ENCODE assay signal across 33 cellular contexts in genomic region chr6:108715832-108716231, GRCh38.
A peak's percentile ranks its signal among the peaks of the same experiment; 100 is the strongest.
DNase-seq lines count a peak whose midpoint lies in the region; ATAC-seq, FAIRE-seq and TF ChIP-seq lines count a peak whose summit lies in the region.
"Had no signal": no experiment of that assay in that cellular context is flagged by ENCODE, and none has a peak within 500 bp of the region (broad histone marks: within the 10 kb centered on the region; RNA-seq: fewer than 3 reads in every experiment).

No MANE protein-coding gene starts in this region.

- H3K4me1 ChIP-seq in GM23248 (ENCODE audit: insufficient read depth) (peaks cover 9% of the 10 kb centered on the region), H1 (replicated peaks in 1 of 4; ENCODE audit: control insufficient read depth in 3 of 4, insufficient read depth in 4 of 4, low read length in 3 of 4) (peaks cover 0 to 4% (median under 1%) of the 10 kb centered on the region in 4 experiments; a peak in 3 of 7 replicates), right cardiac atrium (ENCODE audit: control insufficient read depth, insufficient read depth, low read length) (no peaks in the 10 kb centered on the region)
- peaks cover 6 to 8% of the 10 kb centered on the region in 2 donors for H3K4me1 ChIP-seq in naive thymus-derived CD4-positive, alpha-beta T cell (ENCODE audit: control insufficient read depth in 2 of 2, insufficient read depth in 2 of 2, low read length in 2 of 2)
- H3K4me1 ChIP-seq: A549 had no signal

- H3K9ac ChIP-seq in GM23248 = no peak overlapping the region
- no peak overlapping the region for H3K9ac ChIP-seq in H1 (replicated peaks in 1 of 4; ENCODE audit: extremely low read depth in 1 of 4, low read depth in 3 of 4, low read length in 3 of 4)

- 73 to 86% methylated on average over 5 of the region's 5 CpGs for WGBS in GM23248 (ENCODE audit: low coverage in 1 of 2, low lambda C conversion rate in 2 of 2, missing lambda C conversion rate in 2 of 2), 2 experiments
- WGBS in H1 (ENCODE audit: extremely low coverage in 1 of 2, insufficient coverage in 1 of 2, insufficient read length in 1 of 2, insufficient replicate concordance in 2 of 2, low coverage in 1 of 2, low lambda C conversion rate in 2 of 2, missing lambda C conversion rate in 1 of 2), 2 experiments = 90% methylated on average over 5 of the region's 5 CpGs; no CpG with 5 or more reads in 1 of the 2 experiments
- 81% methylated on average over 5 of the region's 5 CpGs for WGBS in right cardiac atrium

- no peaks in the 10 kb centered on the region for H4K20me1 ChIP-seq in GM23248 (ENCODE audit: insufficient read depth)
- no peaks in the 10 kb centered on the region for H4K20me1 ChIP-seq in H1 (replicated peaks in 1 of 2; ENCODE audit: control insufficient read depth in 1 of 2, insufficient read depth in 2 of 2, low read length in 2 of 2)

- H3K36me3 ChIP-seq in GM23248 (ENCODE audit: low read depth) = no peaks in the 10 kb centered on the region
- H3K36me3 ChIP-seq in H1 (ENCODE audit: control insufficient read depth in 2 of 4, insufficient read depth in 4 of 4, low read length in 3 of 4) = no peaks in the 10 kb centered on the region
- no peaks in the 10 kb centered on the region for H3K36me3 ChIP-seq in naive thymus-derived CD4-positive, alpha-beta T cell (ENCODE audit: control insufficient read depth in 2 of 3, insufficient read depth in 3 of 3, low read length in 3 of 3)
- H3K36me3 ChIP-seq: esophagus squamous epithelium, gastroesophageal sphincter, MG63, pancreas, suprapubic skin had no signal

- no peak overlapping the region for H3K14ac ChIP-seq in H1 (ENCODE audit: insufficient read length)

- no peak overlapping the region for H3K23ac ChIP-seq in H1 (ENCODE audit: insufficient read length)

- TF ChIP-seq EP300 in H1 (IDR thresholded peaks at IDR 0.05; ENCODE audit: borderline replicate concordance in 1 of 2, low read depth in 2 of 2, low read length in 2 of 2) = no peak

- H4K91ac ChIP-seq in H1 (replicated peaks; ENCODE audit: insufficient read length, low read length) = no peak overlapping the region

- peak overlapping the region; percentile 13; the same call in 1 of the 2 replicates for H2BK12ac ChIP-seq in H1 (ENCODE audit: low read depth, low read length)

- no peaks in the 10 kb centered on the region for H3K27me3 Mint-ChIP-seq in naive thymus-derived CD4-positive, alpha-beta T cell
- no peaks in the 10 kb centered on the region; the same call in 1 of the 2 replicates for H3K27me3 Mint-ChIP-seq in WTC11 (ENCODE audit: low read depth)

- H3K27ac Mint-ChIP-seq in naive thymus-derived CD4-positive, alpha-beta T cell = peak overlapping the region in 2 of 9 donors; percentile 50 to 67
- H3K27ac Mint-ChIP-seq in WTC11 = no peak overlapping the region
- H3K27ac Mint-ChIP-seq: activated CD4-positive, alpha-beta T cell treated with anti-CD3 and anti-CD28 coated beads for 36 hours; activated naive CD4-positive, alpha-beta T cell treated with anti-CD3 and anti-CD28 coated beads, Interleukin-2, amount 10 ng/mL, durations not matched to agents 7 days and 5 days; activated T-helper 17 cell treated with anti-CD3 and anti-CD28 coated beads, Interleukin-2, amount 50 U/mL, for 72 hours; T-helper 2 cell treated with Interferon-gamma antibody and Interleukin-4, amounts not matched to agents 5 μg/mL and 100 μg/mL, for 36 hours had no signal

- no peak overlapping the region for H3K4me3 ChIP-seq in GM23248
- no peak overlapping the region for H3K4me3 ChIP-seq in H1 (ENCODE audit: extremely low read depth in 1 of 4, insufficient read depth in 2 of 4, low read depth in 3 of 4, low read length in 4 of 4)
- H3K4me3 ChIP-seq in naive thymus-derived CD4-positive, alpha-beta T cell (ENCODE audit: low read length) = no peak overlapping the region
- no peak overlapping the region for H3K4me3 ChIP-seq in right cardiac atrium (ENCODE audit: low read length)
- H3K4me3 ChIP-seq: A549, dorsolateral prefrontal cortex, esophagus squamous epithelium, gastroesophageal sphincter, GM12878, hepatocyte, MG63, mucosa of descending colon, pancreas, skin epidermis, suprapubic skin had no signal

- DNase-seq in GM23248 = peak; percentile 38
- DNase-seq in MV-4-11 (lab: John Stamatoyannopoulos, UW) = peak; percentile 18
- no peak for DNase-seq in H1 (ENCODE audit: low read depth in 1 of 2, low spot score in 2 of 2)
- DNase-seq in naive thymus-derived CD4-positive, alpha-beta T cell = no peak
- DNase-seq in WTC11 (ENCODE audit: low spot score) = no peak
- DNase-seq in activated CD4-positive, alpha-beta T cell treated with anti-CD3 and anti-CD28 coated beads for 48 hours = no peak
- DNase-seq in right cardiac atrium = no peak
- DNase-seq: activated CD4-positive, alpha-beta T cell treated with anti-CD3 and anti-CD28 coated beads for 36 hours; activated naive CD4-positive, alpha-beta T cell treated with anti-CD3 and anti-CD28 coated beads, Interleukin-2, amount 10 ng/mL, durations not matched to agents 7 days and 5 days; amniotic stem cell; CD4-positive, alpha-beta memory T cell; dorsolateral prefrontal cortex; esophagus squamous epithelium; KBM-7; MG63; mucosa of descending colon; NCI-H1436 treated with DMSO at 0.1 percent for 48 hours; NCI-H774; pancreas; SHP77 treated with DMSO at 0.1 percent for 48 hours; stimulated activated naive CD4-positive, alpha-beta T cell treated with Interleukin-2 at 50 U/mL for 16 hours had no signal

- H4K5ac ChIP-seq in H1 (ENCODE audit: insufficient read length, low read depth, low read length) = no peak overlapping the region

- H3K9me3 Mint-ChIP-seq in naive thymus-derived CD4-positive, alpha-beta T cell = no peaks in the 10 kb centered on the region
- no peaks in the 10 kb centered on the region for H3K9me3 Mint-ChIP-seq in WTC11
- H3K9me3 Mint-ChIP-seq: activated naive CD4-positive, alpha-beta T cell treated with anti-CD3 and anti-CD28 coated beads, Interleukin-2, amount 10 ng/mL, durations not matched to agents 7 days and 5 days; activated T-helper 17 cell treated with anti-CD3 and anti-CD28 coated beads, Interleukin-2, amount 50 U/mL, for 72 hours; T-helper 2 cell treated with Interferon-gamma antibody and Interleukin-4, amounts not matched to agents 5 μg/mL and 100 μg/mL, for 36 hours had no signal

- H2AFZ ChIP-seq in GM23248 = no peak overlapping the region
- no peak overlapping the region for H2AFZ ChIP-seq in H1 (ENCODE audit: low read length)
- H2AFZ ChIP-seq: hepatocyte had no signal

- in situ Hi-C loops in GM23248 (cut with MboI) = no loop called here

- no peak for FAIRE-seq in H1 (lab: Jason Lieb, UNC)
- FAIRE-seq: A549, GM12878, H54, pancreas, urothelium cell line had no signal

- H3K4ac ChIP-seq in H1 (replicated peaks; ENCODE audit: insufficient read length, low read depth, low read length) = no peak overlapping the region

- H4K8ac ChIP-seq in H1 (ENCODE audit: extremely low read depth, insufficient read depth, low read length) = no peak overlapping the region

- no peak overlapping the region for H2AK5ac ChIP-seq in H1 (ENCODE audit: low read depth, low read length)

- POLR2A ChIA-PET in H1 (lab: Charles Lee; ENCODE audit: partially characterized antibody) (interaction anchor here (1.0 kb wide), 1 partner anchor 16 kb away, joined by 3 read pairs; no protein-coding TSS in a partner anchor), WTC11 (lab: Charles Lee) (no interaction called here)
- POLR2A ChIA-PET in naive thymus-derived CD4-positive, alpha-beta T cell (lab: Charles Lee) = interaction anchor here (0.5 kb wide), 1 partner anchor 148 kb away, joined by 3 read pairs; no protein-coding TSS in a partner anchor

- H3K9me2 ChIP-seq in GM23248 (ENCODE audit: insufficient read depth) = no peaks in the 10 kb centered on the region

- TF ChIP-seq POLR2A in H1 (IDR thresholded peaks at IDR 0.05; ENCODE audit: control extremely low read depth in 1 of 2, low read depth in 2 of 2, low read length in 2 of 2) = no peak

- H2BK20ac ChIP-seq in H1 (ENCODE audit: low read length) = no peak overlapping the region

- no peak overlapping the region for H2BK120ac ChIP-seq in H1 (replicated peaks; ENCODE audit: low read depth, low read length)

- H3K27me3 ChIP-seq in GM23248 (replicated peaks; ENCODE audit: insufficient read depth) (no peaks in the 10 kb centered on the region), H1 (replicated peaks in 1 of 4; ENCODE audit: control insufficient read depth in 3 of 4, extremely low read depth in 1 of 4, insufficient read depth in 3 of 4, low read length in 3 of 4) (no peaks in the 10 kb centered on the region; a peak in 1 of 7 replicates), right cardiac atrium (ENCODE audit: control insufficient read depth, insufficient read depth) (no peaks in the 10 kb centered on the region)
- H3K27me3 ChIP-seq in naive thymus-derived CD4-positive, alpha-beta T cell (ENCODE audit: control insufficient read depth in 2 of 2, insufficient read depth in 2 of 2, low read length in 2 of 2) = no peaks in the 10 kb centered on the region
- H3K27me3 ChIP-seq: dorsolateral prefrontal cortex, esophagus squamous epithelium, gastroesophageal sphincter, hepatocyte, MG63, pancreas, suprapubic skin had no signal

- H3K4me2 ChIP-seq in GM23248 (ENCODE audit: unreplicated experiment) (no peak overlapping the region), H1 (ENCODE audit: insufficient read depth in 1 of 2, low read depth in 2 of 2, low read length in 2 of 2) (no peak overlapping the region)
- H3K4me2 ChIP-seq: A549, hepatocyte had no signal

- TF ChIP-seq RAD21 in H1 (IDR thresholded peaks at IDR 0.05 in 1 of 2, conservative IDR thresholded peaks at IDR 0.05 in 1 of 2; ENCODE audit: low read depth in 2 of 2, low read length in 2 of 2) = no peak

- no peak overlapping the region for H3K56ac ChIP-seq in H1 (replicated peaks; ENCODE audit: insufficient read length, low read depth, low read length)

- H3K27ac ChIP-seq in GM23248 (no peak overlapping the region), H1 (ENCODE audit: low read depth, low read length) (no peak overlapping the region), right cardiac atrium (ENCODE audit: low read length) (no peak overlapping the region)
- H3K27ac ChIP-seq in naive thymus-derived CD4-positive, alpha-beta T cell (ENCODE audit: low read depth, low read length) = no peak overlapping the region
- H3K27ac ChIP-seq: A549, dorsolateral prefrontal cortex, esophagus squamous epithelium, gastroesophageal sphincter, hepatocyte, pancreas, skin epidermis, suprapubic skin had no signal

- TF ChIP-seq CTCF in H1 (IDR thresholded peaks at IDR 0.05; ENCODE audit: control extremely low read depth in 1 of 3, insufficient read depth in 1 of 3, low read depth in 1 of 3, low read length in 3 of 3) (no peak), WTC11 (IDR thresholded peaks at IDR 0.05) (no peak)

- H2BK15ac ChIP-seq in H1 (ENCODE audit: low read length) = no peak overlapping the region

- H3K79me1 ChIP-seq in H1 (ENCODE audit: low read depth, low read length) = no peaks in the 10 kb centered on the region

- CTCF ChIA-PET in H1 (lab: Charles Lee; ENCODE audit: partially characterized antibody) (interaction anchor here (1.4 to 2.7 kb wide), 2 partner anchors 62 to 174 kb away, joined by 3 to 8 read pairs; no protein-coding TSS in a partner anchor), WTC11 (lab: Charles Lee) (interaction anchor here (0.9 to 1.7 kb wide), 2 partner anchors 16 to 122 kb away, joined by 3 to 5 read pairs; no protein-coding TSS in a partner anchor)
- CTCF ChIA-PET in naive thymus-derived CD4-positive, alpha-beta T cell (lab: Charles Lee) = interaction anchor here (0.8 to 1.8 kb wide), 2 partner anchors 10 to 19 kb away, joined by 3 read pairs; no protein-coding TSS in a partner anchor

- no peaks in the 10 kb centered on the region for H3F3A ChIP-seq in GM23248 (ENCODE audit: insufficient read depth)

- no peaks in the 10 kb centered on the region for H3K36me3 Mint-ChIP-seq in naive thymus-derived CD4-positive, alpha-beta T cell
- H3K36me3 Mint-ChIP-seq in WTC11 = no peaks in the 10 kb centered on the region
- H3K36me3 Mint-ChIP-seq: activated naive CD4-positive, alpha-beta T cell treated with anti-CD3 and anti-CD28 coated beads, Interleukin-2, amount 10 ng/mL, durations not matched to agents 7 days and 5 days; CD4-positive, alpha-beta memory T cell had no signal

- peaks cover 5 to 25% (median 10%) of the 10 kb centered on the region in 7 donors for H3K4me1 Mint-ChIP-seq in naive thymus-derived CD4-positive, alpha-beta T cell
- H3K4me1 Mint-ChIP-seq in WTC11 = peaks cover 14% of the 10 kb centered on the region

- no peak overlapping the region for H2BK5ac ChIP-seq in H1 (ENCODE audit: low read depth, low read length)

- peak; percentile 31 for ATAC-seq in naive thymus-derived CD4-positive, alpha-beta T cell
- no peak for ATAC-seq in HG03460 (IDR thresholded peaks at IDR 0.05; ENCODE audit: unreplicated experiment)
- ATAC-seq in WTC11 = no peak
- ATAC-seq in right cardiac atrium = no peak
- ATAC-seq: A549; activated CD4-positive, alpha-beta T cell treated with anti-CD3 and anti-CD28 coated beads for 36 hours; activated T-helper 17 cell treated with anti-CD3 and anti-CD28 coated beads, Interleukin-2, amount 50 U/mL, for 72 hours; gastroesophageal sphincter; GM12878; mucosa of descending colon; Panc1 had no signal

- intact Hi-C loops in naive thymus-derived CD4-positive, alpha-beta T cell (cut with micrococcal nuclease) = no loop called here
- intact Hi-C loops in right cardiac atrium (cut with DNase I) = no loop called here

- no peak overlapping the region for H3K18ac ChIP-seq in H1 (ENCODE audit: extremely low read depth, low read length)

- no peaks in the 10 kb centered on the region; the same call in 1 of the 2 replicates for H3K23me2 ChIP-seq in H1 (ENCODE audit: low read depth, low read length)

- H3K79me2 ChIP-seq in GM23248 (ENCODE audit: insufficient read depth) = no peaks in the 10 kb centered on the region
- no peaks in the 10 kb centered on the region for H3K79me2 ChIP-seq in H1 (ENCODE audit: control insufficient read depth in 1 of 2, insufficient read depth in 2 of 2, low read length in 2 of 2)
- H3K79me2 ChIP-seq: hepatocyte had no signal

- H3K9me3 ChIP-seq in GM23248 (ENCODE audit: low read depth) (no peaks in the 10 kb centered on the region), H1 (ENCODE audit: insufficient read depth in 2 of 2, low read depth in 1 of 2, low read length in 1 of 2) (no peaks in the 10 kb centered on the region), right cardiac atrium (ENCODE audit: control insufficient read depth, low read length) (no peaks in the 10 kb centered on the region)
- H3K9me3 ChIP-seq in naive thymus-derived CD4-positive, alpha-beta T cell (ENCODE audit: control insufficient read depth in 2 of 3, low read length in 3 of 3) = no peaks in the 10 kb centered on the region
- H3K9me3 ChIP-seq: A549, esophagus squamous epithelium, gastroesophageal sphincter, MG63, mucosa of descending colon, pancreas, suprapubic skin had no signal

- H3K4me3 Mint-ChIP-seq in naive thymus-derived CD4-positive, alpha-beta T cell = no peak overlapping the region
- no peak overlapping the region for H3K4me3 Mint-ChIP-seq in WTC11
- H3K4me3 Mint-ChIP-seq: activated CD4-positive, alpha-beta T cell treated with anti-CD3 and anti-CD28 coated beads for 36 hours; activated naive CD4-positive, alpha-beta T cell treated with anti-CD3 and anti-CD28 coated beads, Interleukin-2, amount 10 ng/mL, durations not matched to agents 7 days and 5 days; activated T-helper 17 cell treated with anti-CD3 and anti-CD28 coated beads, Interleukin-2, amount 50 U/mL, for 72 hours; CD4-positive, alpha-beta memory T cell; T-helper 2 cell treated with Interferon-gamma antibody and Interleukin-4, amounts not matched to agents 5 μg/mL and 100 μg/mL, for 36 hours had no signal

Comparison
In these comparisons a context has a peak if more than half of its experiments do, and no peak if none do; other contexts are left out.
1. DNase-seq: peak in GM23248 (single experiment) and MV-4-11 (single experiment); none in H1 (0 of 2), naive thymus-derived CD4-positive, alpha-beta T cell (0 of 9), WTC11 (single experiment), activated CD4-positive, alpha-beta T cell treated with anti-CD3 and anti-CD28 coated beads for 48 hours (single experiment) and right cardiac atrium (0 of 3).